ENCODE assay signal across 9 cellular contexts in the genomic region with DNA sequence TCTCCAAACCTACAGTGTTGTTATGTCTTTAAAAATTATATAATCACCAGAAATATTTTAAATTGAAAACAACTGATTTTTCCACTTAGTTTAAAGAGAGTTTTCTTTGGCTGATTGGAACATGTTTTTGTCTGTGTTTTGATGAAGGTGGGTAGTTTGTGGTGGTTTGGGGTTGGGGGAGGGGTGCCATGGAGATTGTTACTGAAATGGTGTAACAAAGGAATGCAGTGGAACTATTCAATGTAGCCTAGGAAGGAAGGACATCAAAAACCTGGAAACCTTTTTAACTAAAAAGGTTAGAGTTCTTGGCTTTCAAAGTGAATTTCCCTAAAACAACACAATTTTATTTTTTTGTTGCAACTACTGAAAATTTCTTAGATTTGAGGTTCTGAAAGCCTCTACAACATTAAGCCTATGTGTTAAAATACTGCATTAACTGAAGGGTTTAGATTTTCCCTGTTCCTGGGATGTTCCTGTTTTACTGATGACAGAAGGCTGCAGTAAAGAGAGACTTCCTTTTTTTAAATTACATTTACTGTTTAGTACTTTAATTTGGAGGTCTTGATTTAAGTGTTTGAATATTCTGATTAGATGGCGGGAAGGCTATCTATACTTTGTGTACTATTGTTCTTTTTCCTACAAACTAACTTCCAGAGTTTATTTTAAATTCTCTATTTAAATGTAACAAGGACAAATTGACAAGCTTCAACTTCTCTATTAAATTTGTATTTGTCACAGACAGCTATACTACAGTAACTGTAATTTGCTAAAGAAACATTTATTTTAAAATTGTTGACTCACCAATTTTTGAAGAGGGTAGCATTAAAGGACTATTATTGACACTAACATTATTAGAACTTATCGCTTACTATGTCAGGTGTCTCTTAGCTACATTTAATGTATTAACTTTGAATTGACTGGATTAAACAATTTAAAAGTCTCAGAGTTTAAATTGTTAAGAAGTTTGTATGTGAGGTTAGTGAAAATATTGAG.
DNase-seq lines count a peak whose midpoint lies in the region; ATAC-seq and TF ChIP-seq lines count a peak whose summit lies in the region.
"Had no signal": no experiment of that assay in that cellular context is flagged by ENCODE, and none has a peak within 500 bp of the region (broad histone marks: within the 10 kb centered on the region; RNA-seq: fewer than 3 reads in every experiment).

No MANE protein-coding gene starts in this region.

- intact Hi-C loops in PC-3 (cut with micrococcal nuclease) = no loop called here
- intact Hi-C loops in psoas muscle (cut with DNase I) = no loop called here

- H3K27me3 ChIP-seq in PC-3 (ENCODE audit: low read length) (no peaks in the 10 kb centered on the region), psoas muscle (ENCODE audit: insufficient read depth in 3 of 3, low read length in 2 of 3) (no peaks in the 10 kb centered on the region)

- peak overlapping the region; percentile 61 for H3K4me2 ChIP-seq in PC-3 (ENCODE audit: low read length)

- H3K4me3 ChIP-seq in PC-3 (ENCODE audit: low read length) (no peak overlapping the region), psoas muscle (no peak overlapping the region), coronary artery (no peak overlapping the region)

- no peak overlapping the region for H2AFZ ChIP-seq in PC-3 (ENCODE audit: low read length)

- CTCF ChIA-PET in PC-3 (lab: Charles Lee) = interaction anchor here (1.0 kb wide), 1 partner anchor 14 kb away, joined by 3 read pairs; no protein-coding TSS in a partner anchor

- 93 to 96% (median 93%) methylated on average over 2 of the region's 2 CpGs for WGBS in psoas muscle, 3 donors

- H3K36me3 ChIP-seq in PC-3 (ENCODE audit: low read depth, low read length) = no peaks in the 10 kb centered on the region
- H3K36me3 ChIP-seq in psoas muscle (ENCODE audit: insufficient read depth in 1 of 2, low read depth in 1 of 2) = no peaks in the 10 kb centered on the region

- no peaks in the 10 kb centered on the region for H3K9me2 ChIP-seq in PC-3 (replicated peaks; ENCODE audit: low read length)

- H3K9ac ChIP-seq in PC-3 (ENCODE audit: low read length) = no peak overlapping the region

- peaks cover 49% of the 10 kb centered on the region for H3K79me2 ChIP-seq in PC-3 (ENCODE audit: low read length)

- peak overlapping the region; percentile 42; the same call in 1 of the 2 replicates for H3K27ac ChIP-seq in PC-3 (ENCODE audit: low read length)
- peak overlapping the region; percentile 46 for H3K27ac ChIP-seq in psoas muscle
- H3K27ac ChIP-seq in coronary artery = no peak overlapping the region
- H3K27ac ChIP-seq: 22Rv1 had no signal

- H4K20me1 ChIP-seq in PC-3 (ENCODE audit: low read length) = no peaks in the 10 kb centered on the region; the same call in 1 of the 2 replicates

- BruUV-seq in PC-3 (replicated peaks; lab: Mats Ljungman, UMichigan) = no TSS peak

- no peak for TF ChIP-seq CTCF in PC-3 (conservative IDR thresholded peaks at IDR 0.05; ENCODE audit: low read depth, low read length)
- TF ChIP-seq CTCF in psoas muscle (IDR thresholded peaks at IDR 0.05) = no peak
- TF ChIP-seq CTCF in GM10266 (IDR thresholded peaks at IDR 0.05; ENCODE audit: control insufficient read depth, insufficient read depth, low read depth, missing control alignments) = no peak
- no peak for TF ChIP-seq CTCF in coronary artery (IDR thresholded peaks at IDR 0.05)

- H3K4me1 ChIP-seq in PC-3 (ENCODE audit: insufficient read depth, low read length) = peaks cover 47% of the 10 kb centered on the region
- peaks cover 27% of the 10 kb centered on the region for H3K4me1 ChIP-seq in psoas muscle

- H3K9me3 ChIP-seq in PC-3 (ENCODE audit: low read length) (no peaks in the 10 kb centered on the region), psoas muscle (no peaks in the 10 kb centered on the region)

- DNase-seq in DMS53 (lab: John Stamatoyannopoulos, UW) = peak; percentile 30
- no peak for DNase-seq in DMS53 treated with DMSO at 0.1 percent for 48 hours (lab: John Stamatoyannopoulos, UW; ENCODE audit: unreplicated experiment)
- DNase-seq in PC-3 = no peak
- peak; percentile 48 to 86 for DNase-seq in dermis microvascular lymphatic vessel endothelial cell (ENCODE audit: low read depth in 2 of 2)
- DNase-seq in psoas muscle = no peak
- no peak for DNase-seq in nucleus accumbens (lab: John Stamatoyannopoulos, UW)
- DNase-seq in GM10266 (ENCODE audit: extremely low spot score) = no peak
- DNase-seq in coronary artery (ENCODE audit: low spot score) = no peak

- no peak for ATAC-seq in PC-3
- no peak for ATAC-seq in psoas muscle

- POLR2A ChIA-PET in PC-3 (lab: Charles Lee; ENCODE audit: unreplicated experiment) = no interaction called here

- no peaks in the 10 kb centered on the region for H3F3A ChIP-seq in PC-3 (ENCODE audit: low read length, unreplicated experiment)

Comparison
In these comparisons a context has a peak if more than half of its experiments do, and no peak if none do; other contexts are left out.
1. DNase-seq: peak in DMS53 (single experiment) and dermis microvascular lymphatic vessel endothelial cell (2 of 2); none in DMS53 treated with DMSO at 0.1 percent for 48 hours (single experiment), PC-3 (single experiment), psoas muscle (0 of 2), nucleus accumbens (0 of 56), GM10266 (single experiment) and coronary artery (single experiment).
2. H3K27ac ChIP-seq: peak in PC-3 (single experiment) and psoas muscle (single experiment); none in coronary artery (0 of 2).